In genomic region chr5:73591102-73591695, GRCh38 we compare ENCODE assay signal across 8 cellular contexts. TPM values are rescaled to one million over a fixed set of nuclear protein-coding genes. Genes with fewer than 3 reads are reported as not detected.
DNase-seq lines count a peak whose midpoint lies in the region; ATAC-seq and TF ChIP-seq lines count a peak whose summit lies in the region.

No MANE protein-coding gene starts in this region.

- peak; percentile 39 for DNase-seq in ELF-1 (ENCODE audit: low read depth, low spot score)
- DNase-seq in H7: peak; percentile 43
- DNase-seq in NCI-H1694 treated with DMSO at 0.1 percent for 48 hours (lab: John Stamatoyannopoulos, UW): peak; percentile 67
- peak in 19 of 34 experiments; percentile 3 to 62 (median 35) for DNase-seq in T-cell
- peak; percentile 88 for DNase-seq in dedifferentiated amniotic fluid mesenchymal stem cell (ENCODE audit: extremely low spot score)
- no peak for DNase-seq in lower lobe of right lung
- peak; percentile 92 for DNase-seq in superior temporal gyrus (ENCODE audit: extremely low spot score)
- DNase-seq in cortex of kidney (lab: John Stamatoyannopoulos, UW): no peak

- H3K9me3 Mint-ChIP-seq in T-cell: no peaks in the 10 kb centered on the region

- no peaks in the 10 kb centered on the region for H3K27me3 Mint-ChIP-seq in T-cell

- H3K9me3 ChIP-seq in lower lobe of right lung: no peaks in the 10 kb centered on the region

- H3K27ac ChIP-seq in lower lobe of right lung: no peak overlapping the region

- no peak overlapping the region for H3K4me3 ChIP-seq in H7 (ENCODE audit: insufficient read depth, low read depth, low read length)
- H3K4me3 ChIP-seq in lower lobe of right lung: no peak overlapping the region

- ATAC-seq in T-cell (replicated peaks in 1 of 4): peak; percentile 61 to 72 (median 67)
- ATAC-seq in lower lobe of right lung: peak; percentile 85 to 90

- no peaks in the 10 kb centered on the region for H3K36me3 ChIP-seq in H7 (replicated peaks; ENCODE audit: control insufficient read depth, insufficient read depth, low read length)
- H3K36me3 ChIP-seq in lower lobe of right lung: no peaks in the 10 kb centered on the region

- no peaks in the 10 kb centered on the region for H3K36me3 Mint-ChIP-seq in T-cell

- H3K4me1 Mint-ChIP-seq in T-cell: no peaks in the 10 kb centered on the region

- no peaks in the 10 kb centered on the region for H3K27me3 ChIP-seq in H7 (ENCODE audit: control insufficient read depth, insufficient read depth, low read length)
- no peaks in the 10 kb centered on the region for H3K27me3 ChIP-seq in lower lobe of right lung (ENCODE audit: low read depth)

- no peaks in the 10 kb centered on the region for H3K4me1 ChIP-seq in lower lobe of right lung

- intact Hi-C loops in lower lobe of right lung (cut with DNase I): loop anchor here (5.0 kb wide), 1 partner anchor 201 kb away; no protein-coding TSS in a partner anchor

- H3K4me3 Mint-ChIP-seq in T-cell: no peak overlapping the region

- CTCF ChIA-PET in T-cell (lab: Charles Lee): interaction anchor here (0.6 to 5.1 kb wide), 18 partner anchors 9 to 1062 kb away, joined by 3 to 47 read pairs (median 4); no protein-coding TSS in a partner anchor

- TF ChIP-seq CTCF in lower lobe of right lung (IDR thresholded peaks at IDR 0.05): peak; percentile 87

- POLR2A ChIA-PET in T-cell (lab: Charles Lee): interaction anchor here in 1 of 2 donors (0.6 kb wide), 1 partner anchor 92 kb away, joined by 3 read pairs; no protein-coding TSS in a partner anchor

- H3K27ac Mint-ChIP-seq in T-cell: no peak overlapping the region

RNA-seq across cellular contexts. Expression of gene UTP15, which starts 25.7 kb away (rescaled TPM):
- total RNA-seq in H7 (2014; rRNA removed; shearing (Covaris generic)): 24.6 and 38.7 TPM in 2 replicates
- 10 to 100 TPM; 21.6 to 40.6 (median 24.5) TPM for total RNA-seq in T-cell
- total RNA-seq in lower lobe of right lung: 12.8 TPM

RNA-seq across cellular contexts. Expression of gene ANKRA2, which starts 25.8 kb away (rescaled TPM):
- total RNA-seq in H7 (2014; rRNA removed; shearing (Covaris generic)): 16.2 and 28.2 TPM in 2 replicates
- total RNA-seq in T-cell (10 to 100 TPM; 37.8 to 42.8 (median 39.7) TPM), lower lobe of right lung (26.7 TPM)

RNA-seq across cellular contexts. Expression of gene ARHGEF28, which starts 34.8 kb away (rescaled TPM):
- total RNA-seq in H7 (2014; rRNA removed; shearing (Covaris generic)): 0.41 and 0.42 TPM in 2 replicates
- total RNA-seq in T-cell (under 1 TPM; 0.05 to 0.73 (median 0.36) TPM), lower lobe of right lung (30.4 TPM)

Comparison
In these comparisons a context has a peak if more than half of its experiments do, and no peak if none do; other contexts are left out.
1. DNase-seq: peak in ELF-1 (single experiment), H7 (single experiment), NCI-H1694 treated with DMSO at 0.1 percent for 48 hours (single experiment), T-cell (19 of 34), dedifferentiated amniotic fluid mesenchymal stem cell (single experiment) and superior temporal gyrus (single experiment); none in lower lobe of right lung (single experiment) and cortex of kidney (single experiment).
2. RNA of gene ARHGEF28, which starts 34.8 kb away (total RNA-seq): 30.4 TPM in lower lobe of right lung (single experiment); 0.41 to 0.42 TPM in H7 and 0.05 to 0.73 TPM in T-cell; every median in the first group is over 10 times any median in the second.